In the genomic region with DNA sequence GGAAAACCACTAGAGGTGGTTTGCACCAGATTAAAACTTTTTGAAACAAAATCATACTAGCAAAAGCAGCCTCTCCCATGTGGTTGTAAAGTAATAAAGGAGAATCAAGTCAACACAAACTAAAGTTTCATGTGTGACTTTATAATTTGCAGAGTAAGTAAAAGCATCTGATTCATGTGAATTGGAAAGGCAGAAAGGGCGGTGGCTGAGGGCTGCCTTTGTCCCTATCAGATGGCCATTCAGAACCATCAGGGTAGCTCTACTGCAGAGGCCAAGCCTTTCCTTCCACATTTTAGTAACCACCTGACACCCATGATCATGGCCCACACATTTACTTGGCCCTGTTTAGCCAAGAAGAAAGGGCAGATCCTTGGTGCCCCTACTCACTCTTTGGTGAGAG, we compare ENCODE assay signal across 24 cellular contexts. TPM values are rescaled to one million over a fixed set of nuclear protein-coding genes. Genes with fewer than 3 reads are reported as not detected.
"Had no signal": no experiment of that assay in that cellular context is flagged by ENCODE, and none has a peak within 500 bp of the region (broad histone marks: within the 10 kb centered on the region; RNA-seq: fewer than 3 reads in every experiment).

No MANE protein-coding gene starts in this region.

- H3K27me3 Mint-ChIP-seq: activated CD4-positive, alpha-beta memory T cell treated with anti-CD3 and anti-CD28 coated beads for 36 hours; activated CD4-positive, alpha-beta T cell treated with anti-CD3 and anti-CD28 coated beads, Interleukin-2, amount 10 ng/mL, durations not matched to agents 24 days and 14 days; naive thymus-derived CD4-positive, alpha-beta T cell; T-cell had no signal

- H3K4me3 Mint-ChIP-seq: activated CD4-positive, alpha-beta memory T cell treated with anti-CD3 and anti-CD28 coated beads for 36 hours; activated CD4-positive, alpha-beta T cell treated with anti-CD3 and anti-CD28 coated beads, Interleukin-2, amount 10 ng/mL, durations not matched to agents 24 days and 14 days; naive thymus-derived CD4-positive, alpha-beta T cell; T-cell; T-helper 2 cell treated with Interferon-gamma antibody and Interleukin-4, amounts not matched to agents 5 μg/mL and 100 μg/mL, for 36 hours had no signal

- DNase-seq: activated CD4-positive, alpha-beta memory T cell treated with anti-CD3 and anti-CD28 coated beads for 36 hours; activated CD4-positive, alpha-beta T cell treated with anti-CD3 and anti-CD28 coated beads, Interleukin-2, amount 10 ng/mL, durations not matched to agents 24 days and 14 days; activated CD4-positive, CD25-positive, alpha-beta regulatory T cell treated with anti-CD3 and anti-CD28 coated beads, Interleukin-2, amount 50 U/mL, for 72 hours; activated CD8-positive, alpha-beta memory T cell treated with anti-CD3 and anti-CD28 coated beads, Interleukin-2, amount 50 U/mL, for 4 hours; activated gamma-delta T cell; activated naive CD4-positive, alpha-beta T cell treated with anti-CD3 and anti-CD28 coated beads, Interleukin-2, amount 50 U/mL, for 16 hours; activated T-cell treated with anti-CD3 and anti-CD28 coated beads, Interleukin-2, amount 50 U/mL, for 1 hour; amygdala; caudate nucleus; heart right ventricle; left ventricle myocardium inferior; naive thymus-derived CD4-positive, alpha-beta T cell; pancreas; stimulated activated naive CD8-positive, alpha-beta T cell treated with anti-CD3 and anti-CD28 coated beads, Interleukin-15, Interleukin-2, amounts not matched to agents 100 U/mL and 50 U/mL, for 24 hours; T-cell; testis; trophoblast cell had no signal

- H3K9me3 ChIP-seq: heart right ventricle, left ventricle myocardium inferior, pancreas, prostate gland, testis, vagina had no signal

- H3K4me1 ChIP-seq: heart right ventricle, left ventricle myocardium inferior, pancreas, prostate gland, testis, vagina had no signal

- H3K27ac ChIP-seq: heart right ventricle, left ventricle myocardium inferior, pancreas, prostate gland, testis had no signal

- H3K27ac Mint-ChIP-seq: activated CD4-positive, alpha-beta memory T cell treated with anti-CD3 and anti-CD28 coated beads for 36 hours; activated CD4-positive, alpha-beta T cell treated with anti-CD3 and anti-CD28 coated beads, Interleukin-2, amount 10 ng/mL, durations not matched to agents 24 days and 14 days; T-cell; T-helper 2 cell treated with Interferon-gamma antibody and Interleukin-4, amounts not matched to agents 5 μg/mL and 100 μg/mL, for 36 hours had no signal

- H3K4me3 ChIP-seq: heart right ventricle, left ventricle myocardium inferior, lung, pancreas, prostate gland, testis, vagina had no signal

- H3K4me1 Mint-ChIP-seq: activated CD4-positive, alpha-beta T cell treated with anti-CD3 and anti-CD28 coated beads, Interleukin-2, amount 10 ng/mL, durations not matched to agents 24 days and 14 days; naive thymus-derived CD4-positive, alpha-beta T cell; T-cell had no signal

- ATAC-seq: heart right ventricle; naive thymus-derived CD4-positive, alpha-beta T cell; pancreas; stimulated activated naive CD8-positive, alpha-beta T cell treated with anti-CD3 and anti-CD28 coated beads, Interleukin-15, Interleukin-2, amounts not matched to agents 100 U/mL and 50 U/mL, for 24 hours; T-cell had no signal

- H3K9me3 Mint-ChIP-seq: activated CD4-positive, alpha-beta memory T cell treated with anti-CD3 and anti-CD28 coated beads for 36 hours; activated CD4-positive, alpha-beta T cell treated with anti-CD3 and anti-CD28 coated beads, Interleukin-2, amount 10 ng/mL, durations not matched to agents 24 days and 14 days; naive thymus-derived CD4-positive, alpha-beta T cell; T-cell; T-helper 2 cell treated with Interferon-gamma antibody and Interleukin-4, amounts not matched to agents 5 μg/mL and 100 μg/mL, for 36 hours had no signal

- H3K36me3 ChIP-seq: left ventricle myocardium inferior, pancreas, prostate gland, vagina had no signal

- H3K27me3 ChIP-seq: heart right ventricle, testis, vagina had no signal

RNA-seq across cellular contexts. Expression of gene WNT16, which starts 15.7 kb away (rescaled TPM):
- total RNA-seq: activated CD4-positive, alpha-beta memory T cell treated with anti-CD3 and anti-CD28 coated beads for 36 hours; activated CD4-positive, alpha-beta T cell treated with anti-CD3 and anti-CD28 coated beads, Interleukin-2, amount 10 ng/mL, durations not matched to agents 24 days and 14 days; chondrocyte; endothelial cell of umbilical vein; heart right ventricle; left ventricle myocardium inferior; naive thymus-derived CD4-positive, alpha-beta T cell had no signal
- polyA plus RNA-seq: endothelial cell of umbilical vein; heart right ventricle; naive thymus-derived CD4-positive, alpha-beta T cell; neural cell had no signal
